Comparison of ENCODE assay signal across 1 cellular context in genomic region chr5:140116716-140117115, GRCh38.
TF ChIP-seq lines count a peak whose summit lies in the region.

No MANE protein-coding gene starts in this region.

TF ChIP-seq in K562, 482 proteins besides CTCF, POLR2A, EP300 and RAD21:
- peak; percentile 92 for TF ChIP-seq SMARCC2 (IDR thresholded peaks at IDR 0.05; ENCODE audit: low read depth)
- TF ChIP-seq ARID3A (IDR thresholded peaks at IDR 0.05; ENCODE audit: borderline replicate concordance, low read depth, low read length) = peak; percentile 82; the same call in 1 of the 2 replicates
- peak; percentile 84 for TF ChIP-seq SMARCE1 (IDR thresholded peaks at IDR 0.05)
- peak; percentile 85; the same call in 1 of the 2 replicates for TF ChIP-seq ARID2 (IDR thresholded peaks at IDR 0.05)
- no peak for TF ChIP-seq RBM22 (IDR thresholded peaks at IDR 0.05; ENCODE audit: low read depth, low read length, poor library complexity, severe bottlenecking)
- TF ChIP-seq CTCFL (IDR thresholded peaks at IDR 0.05; ENCODE audit: borderline replicate concordance, insufficient read depth, low read depth, low read length, poor library complexity, severe bottlenecking) = peak; percentile 93
- peak; percentile 61 for TF ChIP-seq ZNF384 (IDR thresholded peaks at IDR 0.05; ENCODE audit: low read depth, low read length)
- peak; percentile 83 for TF ChIP-seq SMARCB1 (IDR thresholded peaks at IDR 0.05; ENCODE audit: insufficient read length, low read depth)
- TF ChIP-seq JUND (IDR thresholded peaks at IDR 0.05; ENCODE audit: borderline replicate concordance, low read depth, low read length) = peak; percentile 4; the same call in 1 of the 2 replicates
- no peak for TF ChIP-seq JUND (tag; IDR thresholded peaks at IDR 0.05; ENCODE audit: borderline replicate concordance, low read depth, low read length)
- TF ChIP-seq MLX (CRISPR knock-in tag; conservative IDR thresholded peaks at IDR 0.05) = no peak
- peak; percentile 93 for TF ChIP-seq SMARCA4 (IDR thresholded peaks at IDR 0.05)
- TF ChIP-seq MTA3 (IDR thresholded peaks at IDR 0.05; ENCODE audit: borderline replicate concordance) = no peak
